ENCODE assay signal across 1 cellular context in the genomic region with DNA sequence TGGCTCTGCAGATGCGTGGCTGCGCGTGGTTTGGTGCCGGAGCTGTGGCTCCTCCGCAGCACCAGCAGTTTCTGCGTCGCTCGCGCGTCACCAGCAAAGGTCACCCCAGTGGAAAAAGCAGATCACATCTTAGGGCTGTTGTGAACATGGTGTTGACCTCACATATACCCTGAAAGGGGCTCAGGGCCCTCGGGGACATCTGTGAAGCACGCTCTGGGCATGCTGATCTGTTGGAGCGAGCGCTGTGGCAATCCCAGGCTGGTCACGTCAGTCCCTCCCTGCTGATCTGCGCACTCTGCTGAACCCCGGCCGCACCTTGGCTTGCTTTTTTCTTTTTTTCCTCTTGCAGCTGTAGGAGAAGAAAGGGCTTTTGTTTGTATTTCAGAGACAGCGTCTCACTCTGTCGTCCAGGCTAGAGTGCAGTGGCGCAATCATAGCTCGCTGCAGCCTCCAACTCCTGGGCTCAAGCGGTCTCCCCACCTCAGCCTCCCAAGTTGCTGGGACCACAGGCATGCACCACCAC.
TF ChIP-seq lines count a peak whose summit lies in the region.

No MANE protein-coding gene starts in this region.

TF ChIP-seq in HepG2, 621 proteins besides CTCF, POLR2A, EP300 and RAD21 (continued from another document and continues in another):
- TF ChIP-seq, protein P1, sequence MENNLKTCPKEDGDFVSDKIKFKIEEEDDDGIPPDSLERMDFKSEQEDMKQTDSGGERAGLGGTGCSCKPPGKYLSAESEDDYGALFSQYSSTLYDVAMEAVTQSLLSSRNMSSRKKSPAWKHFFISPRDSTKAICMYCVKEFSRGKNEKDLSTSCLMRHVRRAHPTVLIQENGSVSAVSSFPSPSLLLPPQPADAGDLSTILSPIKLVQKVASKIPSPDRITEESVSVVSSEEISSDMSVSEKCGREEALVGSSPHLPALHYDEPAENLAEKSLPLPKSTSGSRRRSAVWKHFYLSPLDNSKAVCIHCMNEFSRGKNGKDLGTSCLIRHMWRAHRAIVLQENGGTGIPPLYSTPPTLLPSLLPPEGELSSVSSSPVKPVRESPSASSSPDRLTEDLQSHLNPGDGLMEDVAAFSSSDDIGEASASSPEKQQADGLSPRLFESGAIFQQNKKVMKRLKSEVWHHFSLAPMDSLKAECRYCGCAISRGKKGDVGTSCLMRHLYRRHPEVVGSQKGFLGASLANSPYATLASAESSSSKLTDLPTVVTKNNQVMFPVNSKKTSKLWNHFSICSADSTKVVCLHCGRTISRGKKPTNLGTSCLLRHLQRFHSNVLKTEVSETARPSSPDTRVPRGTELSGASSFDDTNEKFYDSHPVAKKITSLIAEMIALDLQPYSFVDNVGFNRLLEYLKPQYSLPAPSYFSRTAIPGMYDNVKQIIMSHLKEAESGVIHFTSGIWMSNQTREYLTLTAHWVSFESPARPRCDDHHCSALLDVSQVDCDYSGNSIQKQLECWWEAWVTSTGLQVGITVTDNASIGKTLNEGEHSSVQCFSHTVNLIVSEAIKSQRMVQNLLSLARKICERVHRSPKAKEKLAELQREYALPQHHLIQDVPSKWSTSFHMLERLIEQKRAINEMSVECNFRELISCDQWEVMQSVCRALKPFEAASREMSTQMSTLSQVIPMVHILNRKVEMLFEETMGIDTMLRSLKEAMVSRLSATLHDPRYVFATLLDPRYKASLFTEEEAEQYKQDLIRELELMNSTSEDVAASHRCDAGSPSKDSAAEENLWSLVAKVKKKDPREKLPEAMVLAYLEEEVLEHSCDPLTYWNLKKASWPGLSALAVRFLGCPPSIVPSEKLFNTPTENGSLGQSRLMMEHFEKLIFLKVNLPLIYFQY (CRISPR knock-in tag; IDR thresholded peaks at IDR 0.05; ENCODE audit: borderline replicate concordance), result peak; percentile 50; the same call in 1 of the 2 replicates
- TF ChIP-seq MXI1 (IDR thresholded peaks at IDR 0.05; ENCODE audit: borderline replicate concordance, low read depth, low read length), result peak; percentile 57; the same call in 1 of the 3 replicates
- no peak for TF ChIP-seq ZNF562 (CRISPR knock-in tag; IDR thresholded peaks at IDR 0.05; ENCODE audit: borderline replicate concordance)
- peak; percentile 94 for TF ChIP-seq ZNF264 (CRISPR knock-in tag; IDR thresholded peaks at IDR 0.05)
- TF ChIP-seq ZFP82 (CRISPR knock-in tag; IDR thresholded peaks at IDR 0.05; ENCODE audit: borderline replicate concordance), result no peak
- no peak for TF ChIP-seq ATAD3A (CRISPR knock-in tag; IDR thresholded peaks at IDR 0.05)
- TF ChIP-seq MBD4 (IDR thresholded peaks at IDR 0.05; ENCODE audit: borderline replicate concordance, low read length), result no peak
- no peak for TF ChIP-seq NFRKB (IDR thresholded peaks at IDR 0.05)
- TF ChIP-seq ZMYM3 (CRISPR knock-in tag; IDR thresholded peaks at IDR 0.05), result peak; percentile 97
- TF ChIP-seq, protein P2, sequence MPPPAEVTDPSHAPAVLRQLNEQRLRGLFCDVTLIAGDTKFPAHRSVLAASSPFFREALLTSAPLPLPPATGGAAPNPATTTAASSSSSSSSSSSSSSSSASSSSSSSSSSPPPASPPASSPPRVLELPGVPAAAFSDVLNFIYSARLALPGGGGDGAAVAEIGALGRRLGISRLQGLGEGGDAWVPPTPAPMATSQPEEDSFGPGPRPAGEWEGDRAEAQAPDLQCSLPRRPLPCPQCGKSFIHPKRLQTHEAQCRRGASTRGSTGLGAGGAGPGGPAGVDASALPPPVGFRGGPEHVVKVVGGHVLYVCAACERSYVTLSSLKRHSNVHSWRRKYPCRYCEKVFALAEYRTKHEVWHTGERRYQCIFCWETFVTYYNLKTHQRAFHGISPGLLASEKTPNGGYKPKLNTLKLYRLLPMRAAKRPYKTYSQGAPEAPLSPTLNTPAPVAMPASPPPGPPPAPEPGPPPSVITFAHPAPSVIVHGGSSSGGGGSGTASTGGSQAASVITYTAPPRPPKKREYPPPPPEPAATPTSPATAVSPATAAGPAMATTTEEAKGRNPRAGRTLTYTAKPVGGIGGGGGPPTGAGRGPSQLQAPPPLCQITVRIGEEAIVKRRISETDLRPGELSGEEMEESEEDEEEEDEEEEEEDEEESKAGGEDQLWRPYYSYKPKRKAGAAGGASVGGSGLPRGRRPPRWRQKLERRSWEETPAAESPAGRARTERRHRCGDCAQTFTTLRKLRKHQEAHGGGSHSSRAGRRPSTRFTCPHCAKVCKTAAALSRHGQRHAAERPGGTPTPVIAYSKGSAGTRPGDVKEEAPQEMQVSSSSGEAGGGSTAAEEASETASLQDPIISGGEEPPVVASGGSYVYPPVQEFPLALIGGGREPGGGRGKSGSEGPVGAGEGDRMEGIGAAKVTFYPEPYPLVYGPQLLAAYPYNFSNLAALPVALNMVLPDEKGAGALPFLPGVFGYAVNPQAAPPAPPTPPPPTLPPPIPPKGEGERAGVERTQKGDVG (CRISPR knock-in tag; IDR thresholded peaks at IDR 0.05; ENCODE audit: borderline replicate concordance), result peak; percentile 73; the same call in 1 of the 2 replicates
- TF ChIP-seq AKAP8 (CRISPR knock-in tag; IDR thresholded peaks at IDR 0.05), result no peak
- TF ChIP-seq ZNF564 (CRISPR knock-in tag; IDR thresholded peaks at IDR 0.05), result no peak
- TF ChIP-seq ZNF790 (CRISPR knock-in tag; IDR thresholded peaks at IDR 0.05; ENCODE audit: borderline replicate concordance), result no peak
- TF ChIP-seq, protein P3, sequence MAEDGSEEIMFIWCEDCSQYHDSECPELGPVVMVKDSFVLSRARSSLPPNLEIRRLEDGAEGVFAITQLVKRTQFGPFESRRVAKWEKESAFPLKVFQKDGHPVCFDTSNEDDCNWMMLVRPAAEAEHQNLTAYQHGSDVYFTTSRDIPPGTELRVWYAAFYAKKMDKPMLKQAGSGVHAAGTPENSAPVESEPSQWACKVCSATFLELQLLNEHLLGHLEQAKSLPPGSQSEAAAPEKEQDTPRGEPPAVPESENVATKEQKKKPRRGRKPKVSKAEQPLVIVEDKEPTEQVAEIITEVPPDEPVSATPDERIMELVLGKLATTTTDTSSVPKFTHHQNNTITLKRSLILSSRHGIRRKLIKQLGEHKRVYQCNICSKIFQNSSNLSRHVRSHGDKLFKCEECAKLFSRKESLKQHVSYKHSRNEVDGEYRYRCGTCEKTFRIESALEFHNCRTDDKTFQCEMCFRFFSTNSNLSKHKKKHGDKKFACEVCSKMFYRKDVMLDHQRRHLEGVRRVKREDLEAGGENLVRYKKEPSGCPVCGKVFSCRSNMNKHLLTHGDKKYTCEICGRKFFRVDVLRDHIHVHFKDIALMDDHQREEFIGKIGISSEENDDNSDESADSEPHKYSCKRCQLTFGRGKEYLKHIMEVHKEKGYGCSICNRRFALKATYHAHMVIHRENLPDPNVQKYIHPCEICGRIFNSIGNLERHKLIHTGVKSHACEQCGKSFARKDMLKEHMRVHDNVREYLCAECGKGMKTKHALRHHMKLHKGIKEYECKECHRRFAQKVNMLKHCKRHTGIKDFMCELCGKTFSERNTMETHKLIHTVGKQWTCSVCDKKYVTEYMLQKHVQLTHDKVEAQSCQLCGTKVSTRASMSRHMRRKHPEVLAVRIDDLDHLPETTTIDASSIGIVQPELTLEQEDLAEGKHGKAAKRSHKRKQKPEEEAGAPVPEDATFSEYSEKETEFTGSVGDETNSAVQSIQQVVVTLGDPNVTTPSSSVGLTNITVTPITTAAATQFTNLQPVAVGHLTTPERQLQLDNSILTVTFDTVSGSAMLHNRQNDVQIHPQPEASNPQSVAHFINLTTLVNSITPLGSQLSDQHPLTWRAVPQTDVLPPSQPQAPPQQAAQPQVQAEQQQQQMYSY (CRISPR knock-in tag; IDR thresholded peaks at IDR 0.05), result 0 out of 2 replicates have a peak, but pooled peaks have one; percentile 22
- TF ChIP-seq ZNF572 (CRISPR knock-in tag; IDR thresholded peaks at IDR 0.05), result no peak
- TF ChIP-seq ZNF746 (CRISPR knock-in tag; IDR thresholded peaks at IDR 0.05), result peak; percentile 65; the same call in 1 of the 2 replicates
- TF ChIP-seq NR3C1 (CRISPR knock-in tag; IDR thresholded peaks at IDR 0.05), result no peak
- TF ChIP-seq SMAD9 (CRISPR knock-in tag; IDR thresholded peaks at IDR 0.05), result no peak
- no peak for TF ChIP-seq MTF2 (CRISPR knock-in tag; IDR thresholded peaks at IDR 0.05; ENCODE audit: borderline replicate concordance)
- TF ChIP-seq ZNF577 (CRISPR knock-in tag; IDR thresholded peaks at IDR 0.05; ENCODE audit: borderline replicate concordance, low read depth), result no peak
- TF ChIP-seq ZNF772 (CRISPR knock-in tag; IDR thresholded peaks at IDR 0.05), result no peak
- TF ChIP-seq ZNF766 (CRISPR knock-in tag; IDR thresholded peaks at IDR 0.05; ENCODE audit: borderline replicate concordance), result no peak; the same call in 1 of the 2 replicates
- no peak for TF ChIP-seq ZNF235 (CRISPR knock-in tag; IDR thresholded peaks at IDR 0.05; ENCODE audit: borderline replicate concordance)
- TF ChIP-seq, protein P4, sequence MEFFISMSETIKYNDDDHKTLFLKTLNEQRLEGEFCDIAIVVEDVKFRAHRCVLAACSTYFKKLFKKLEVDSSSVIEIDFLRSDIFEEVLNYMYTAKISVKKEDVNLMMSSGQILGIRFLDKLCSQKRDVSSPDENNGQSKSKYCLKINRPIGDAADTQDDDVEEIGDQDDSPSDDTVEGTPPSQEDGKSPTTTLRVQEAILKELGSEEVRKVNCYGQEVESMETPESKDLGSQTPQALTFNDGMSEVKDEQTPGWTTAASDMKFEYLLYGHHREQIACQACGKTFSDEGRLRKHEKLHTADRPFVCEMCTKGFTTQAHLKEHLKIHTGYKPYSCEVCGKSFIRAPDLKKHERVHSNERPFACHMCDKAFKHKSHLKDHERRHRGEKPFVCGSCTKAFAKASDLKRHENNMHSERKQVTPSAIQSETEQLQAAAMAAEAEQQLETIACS (CRISPR knock-in tag; IDR thresholded peaks at IDR 0.05), result no peak
- no peak for TF ChIP-seq CENPX (CRISPR knock-in tag; IDR thresholded peaks at IDR 0.05)
- TF ChIP-seq SSRP1 (CRISPR knock-in tag; IDR thresholded peaks at IDR 0.05), result 0 out of 2 replicates have a peak, but pooled peaks have one; percentile 41
- no peak for TF ChIP-seq NBN (conservative IDR thresholded peaks at IDR 0.05)
- no peak for TF ChIP-seq TBP (CRISPR knock-in tag; IDR thresholded peaks at IDR 0.05)
- peak; percentile 92 for TF ChIP-seq ZFP36L1 (CRISPR knock-in tag; IDR thresholded peaks at IDR 0.05)
- no peak for TF ChIP-seq ZNF773 (CRISPR knock-in tag; IDR thresholded peaks at IDR 0.05; ENCODE audit: borderline replicate concordance)
- no peak for TF ChIP-seq SMAD1 (CRISPR knock-in tag; IDR thresholded peaks at IDR 0.05; ENCODE audit: borderline replicate concordance, low read depth)
- TF ChIP-seq, protein P5, sequence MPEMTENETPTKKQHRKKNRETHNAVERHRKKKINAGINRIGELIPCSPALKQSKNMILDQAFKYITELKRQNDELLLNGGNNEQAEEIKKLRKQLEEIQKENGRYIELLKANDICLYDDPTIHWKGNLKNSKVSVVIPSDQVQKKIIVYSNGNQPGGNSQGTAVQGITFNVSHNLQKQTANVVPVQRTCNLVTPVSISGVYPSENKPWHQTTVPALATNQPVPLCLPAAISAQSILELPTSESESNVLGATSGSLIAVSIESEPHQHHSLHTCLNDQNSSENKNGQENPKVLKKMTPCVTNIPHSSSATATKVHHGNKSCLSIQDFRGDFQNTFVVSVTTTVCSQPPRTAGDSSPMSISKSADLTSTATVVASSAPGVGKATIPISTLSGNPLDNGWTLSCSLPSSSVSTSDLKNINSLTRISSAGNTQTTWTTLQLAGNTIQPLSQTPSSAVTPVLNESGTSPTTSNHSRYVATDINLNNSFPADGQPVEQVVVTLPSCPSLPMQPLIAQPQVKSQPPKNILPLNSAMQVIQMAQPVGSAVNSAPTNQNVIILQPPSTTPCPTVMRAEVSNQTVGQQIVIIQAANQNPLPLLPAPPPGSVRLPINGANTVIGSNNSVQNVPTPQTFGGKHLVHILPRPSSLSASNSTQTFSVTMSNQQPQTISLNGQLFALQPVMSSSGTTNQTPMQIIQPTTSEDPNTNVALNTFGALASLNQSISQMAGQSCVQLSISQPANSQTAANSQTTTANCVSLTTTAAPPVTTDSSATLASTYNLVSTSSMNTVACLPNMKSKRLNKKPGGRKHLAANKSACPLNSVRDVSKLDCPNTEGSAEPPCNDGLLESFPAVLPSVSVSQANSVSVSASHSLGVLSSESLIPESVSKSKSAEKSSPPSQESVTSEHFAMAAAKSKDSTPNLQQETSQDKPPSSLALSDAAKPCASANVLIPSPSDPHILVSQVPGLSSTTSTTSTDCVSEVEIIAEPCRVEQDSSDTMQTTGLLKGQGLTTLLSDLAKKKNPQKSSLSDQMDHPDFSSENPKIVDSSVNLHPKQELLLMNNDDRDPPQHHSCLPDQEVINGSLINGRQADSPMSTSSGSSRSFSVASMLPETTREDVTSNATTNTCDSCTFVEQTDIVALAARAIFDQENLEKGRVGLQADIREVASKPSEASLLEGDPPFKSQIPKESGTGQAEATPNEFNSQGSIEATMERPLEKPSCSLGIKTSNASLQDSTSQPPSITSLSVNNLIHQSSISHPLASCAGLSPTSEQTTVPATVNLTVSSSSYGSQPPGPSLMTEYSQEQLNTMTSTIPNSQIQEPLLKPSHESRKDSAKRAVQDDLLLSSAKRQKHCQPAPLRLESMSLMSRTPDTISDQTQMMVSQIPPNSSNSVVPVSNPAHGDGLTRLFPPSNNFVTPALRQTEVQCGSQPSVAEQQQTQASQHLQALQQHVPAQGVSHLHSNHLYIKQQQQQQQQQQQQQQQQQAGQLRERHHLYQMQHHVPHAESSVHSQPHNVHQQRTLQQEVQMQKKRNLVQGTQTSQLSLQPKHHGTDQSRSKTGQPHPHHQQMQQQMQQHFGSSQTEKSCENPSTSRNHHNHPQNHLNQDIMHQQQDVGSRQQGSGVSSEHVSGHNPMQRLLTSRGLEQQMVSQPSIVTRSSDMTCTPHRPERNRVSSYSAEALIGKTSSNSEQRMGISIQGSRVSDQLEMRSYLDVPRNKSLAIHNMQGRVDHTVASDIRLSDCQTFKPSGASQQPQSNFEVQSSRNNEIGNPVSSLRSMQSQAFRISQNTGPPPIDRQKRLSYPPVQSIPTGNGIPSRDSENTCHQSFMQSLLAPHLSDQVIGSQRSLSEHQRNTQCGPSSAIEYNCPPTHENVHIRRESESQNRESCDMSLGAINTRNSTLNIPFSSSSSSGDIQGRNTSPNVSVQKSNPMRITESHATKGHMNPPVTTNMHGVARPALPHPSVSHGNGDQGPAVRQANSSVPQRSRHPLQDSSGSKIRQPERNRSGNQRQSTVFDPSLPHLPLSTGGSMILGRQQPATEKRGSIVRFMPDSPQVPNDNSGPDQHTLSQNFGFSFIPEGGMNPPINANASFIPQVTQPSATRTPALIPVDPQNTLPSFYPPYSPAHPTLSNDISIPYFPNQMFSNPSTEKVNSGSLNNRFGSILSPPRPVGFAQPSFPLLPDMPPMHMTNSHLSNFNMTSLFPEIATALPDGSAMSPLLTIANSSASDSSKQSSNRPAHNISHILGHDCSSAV (CRISPR knock-in tag; IDR thresholded peaks at IDR 0.05; ENCODE audit: borderline replicate concordance), result no peak
- TF ChIP-seq, protein P6, sequence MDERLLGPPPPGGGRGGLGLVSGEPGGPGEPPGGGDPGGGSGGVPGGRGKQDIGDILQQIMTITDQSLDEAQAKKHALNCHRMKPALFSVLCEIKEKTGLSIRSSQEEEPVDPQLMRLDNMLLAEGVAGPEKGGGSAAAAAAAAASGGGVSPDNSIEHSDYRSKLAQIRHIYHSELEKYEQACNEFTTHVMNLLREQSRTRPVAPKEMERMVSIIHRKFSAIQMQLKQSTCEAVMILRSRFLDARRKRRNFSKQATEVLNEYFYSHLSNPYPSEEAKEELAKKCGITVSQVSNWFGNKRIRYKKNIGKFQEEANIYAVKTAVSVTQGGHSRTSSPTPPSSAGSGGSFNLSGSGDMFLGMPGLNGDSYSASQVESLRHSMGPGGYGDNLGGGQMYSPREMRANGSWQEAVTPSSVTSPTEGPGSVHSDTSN (CRISPR knock-in tag; IDR thresholded peaks at IDR 0.05), result no peak
